Comparison of ENCODE assay signal across 9 cellular contexts in genomic region chr1:15151871-15152270, GRCh38. TPM values are rescaled to one million over a fixed set of nuclear protein-coding genes. Genes with fewer than 3 reads are reported as not detected.
A peak's percentile ranks its signal among the peaks of the same experiment; 100 is the strongest.
DNase-seq lines count a peak whose midpoint lies in the region; FAIRE-seq and TF ChIP-seq lines count a peak whose summit lies in the region.
"Had no signal": no experiment of that assay in that cellular context is flagged by ENCODE, and none has a peak within 500 bp of the region (broad histone marks: within the 10 kb centered on the region; RNA-seq: fewer than 3 reads in every experiment).

No MANE protein-coding gene starts in this region.

- intact Hi-C loops in MCF 10A (cut with micrococcal nuclease) = loop anchor here (1.0 to 5.0 kb wide), 4 partner anchors 48 to 280 kb away; no protein-coding TSS in a partner anchor
- intact Hi-C loops in kidney (cut with DNase I) = loop anchor here (5.0 kb wide), 1 partner anchor 120 kb away; no protein-coding TSS in a partner anchor

- H3K27me3 ChIP-seq in HUES6 (ENCODE audit: control insufficient read depth, insufficient read depth, low read length) (peaks cover 38% of the 10 kb centered on the region), stomach smooth muscle (ENCODE audit: control insufficient read depth in 1 of 2, insufficient read depth in 2 of 2, low read length in 2 of 2) (no peaks in the 10 kb centered on the region)
- H3K27me3 ChIP-seq: right atrium auricular region had no signal

- peaks cover 12% of the 10 kb centered on the region for H3K36me3 Mint-ChIP-seq in MCF 10A (ENCODE audit: insufficient read depth, unreplicated experiment)

- no peaks in the 10 kb centered on the region for H3K9me3 Mint-ChIP-seq in MCF 10A (ENCODE audit: unreplicated experiment)

- H3K4me1 ChIP-seq in HUES6 (ENCODE audit: control insufficient read depth, insufficient read depth, low read length) (peaks cover 23% of the 10 kb centered on the region), kidney (ENCODE audit: control insufficient read depth in 1 of 2, insufficient read depth in 1 of 2, low read depth in 1 of 2, low read length in 2 of 2) (peaks cover 12 to 23% of the 10 kb centered on the region in 2 donors), stomach smooth muscle (ENCODE audit: control insufficient read depth, insufficient read depth, low read length) (peaks cover 47% of the 10 kb centered on the region)

- FAIRE-seq in kidney (lab: Jason Lieb, UNC) = no peak

- H3K9ac ChIP-seq in HUES6 (ENCODE audit: low read length) (peak overlapping the region; percentile 87), kidney (ENCODE audit: low read length in 2 of 2) (peak overlapping the region in 1 of 2 donors; percentile 89), stomach smooth muscle (ENCODE audit: low read length in 2 of 2) (peak overlapping the region; percentile 91 to 97)

- H3K9me3 ChIP-seq in HUES6 (ENCODE audit: control insufficient read depth, insufficient read depth, low read depth, low read length) (peaks cover 5% of the 10 kb centered on the region; the same call in 1 of the 2 replicates), kidney (ENCODE audit: control insufficient read depth in 1 of 2, low read length in 2 of 2) (no peaks in the 10 kb centered on the region), stomach smooth muscle (ENCODE audit: control insufficient read depth in 2 of 2, low read length in 2 of 2) (no peaks in the 10 kb centered on the region)
- H3K9me3 ChIP-seq: right atrium auricular region had no signal

- peak overlapping the region; percentile 42 for H3K27ac Mint-ChIP-seq in MCF 10A (ENCODE audit: low read depth, unreplicated experiment)

- TF ChIP-seq CTCF in MCF 10A (IDR thresholded peaks at IDR 0.05; ENCODE audit: unreplicated experiment) (no peak), kidney (IDR thresholded peaks at IDR 0.05; ENCODE audit: borderline replicate concordance, extremely low read depth, insufficient read depth) (no peak)

- BruUV-seq in MCF 10A (replicated peaks; lab: Mats Ljungman, UMichigan) = no TSS peak

- H3K27me3 Mint-ChIP-seq in MCF 10A (ENCODE audit: insufficient read depth, unreplicated experiment) = no peaks in the 10 kb centered on the region

- H3K27ac ChIP-seq in HUES6 (ENCODE audit: low read depth, low read length) (no peak overlapping the region), kidney (ENCODE audit: low read depth in 2 of 2, low read length in 2 of 2) (peak overlapping the region; percentile 48 to 70), stomach smooth muscle (ENCODE audit: low read length) (peak overlapping the region; percentile 97)

- H3K4me1 Mint-ChIP-seq in MCF 10A (ENCODE audit: insufficient read depth, unreplicated experiment) = peaks cover 6% of the 10 kb centered on the region

- no peak for DNase-seq in MCF 10A (ENCODE audit: unreplicated experiment)
- DNase-seq in kidney = no peak
- DNase-seq in central memory CD4-positive, alpha-beta T cell = no peak
- no peak for DNase-seq in DMS53 (lab: John Stamatoyannopoulos, UW)
- no peak for DNase-seq in Ammon's horn (ENCODE audit: low spot score)
- DNase-seq: activated effector memory CD4-positive, alpha-beta T cell treated with Interleukin-2 at 50 U/mL for 16 hours had no signal

- POLR2A ChIA-PET in MCF 10A (lab: Yijun Ruan, JAX) = interaction anchor here (0.6 to 2.9 kb wide), 16 partner anchors 21 to 1563 kb away, joined by 3 to 20 read pairs (median 4); no protein-coding TSS in a partner anchor

- CTCF ChIA-PET in MCF 10A (lab: Yijun Ruan, JAX) = interaction anchor here (0.6 to 5.2 kb wide), 21 partner anchors 21 to 1182 kb away, joined by 3 to 67 read pairs (median 3); no protein-coding TSS in a partner anchor

- no peaks in the 10 kb centered on the region for H3K36me3 ChIP-seq in HUES6 (ENCODE audit: control insufficient read depth, insufficient read depth, low read length)
- H3K36me3 ChIP-seq in kidney (ENCODE audit: control insufficient read depth in 1 of 2, insufficient read depth in 2 of 2, low read length in 2 of 2) = no peaks in the 10 kb centered on the region
- no peaks in the 10 kb centered on the region for H3K36me3 ChIP-seq in stomach smooth muscle (ENCODE audit: control insufficient read depth in 2 of 2, insufficient read depth in 2 of 2, low read length in 2 of 2)
- H3K36me3 ChIP-seq: right atrium auricular region had no signal

- peak overlapping the region; percentile 90 for H3K4me3 ChIP-seq in HUES6 (ENCODE audit: low read depth, low read length)
- H3K4me3 ChIP-seq in kidney (ENCODE audit: low read length in 2 of 2) = peak overlapping the region; percentile 71 to 97
- H3K4me3 ChIP-seq in stomach smooth muscle (ENCODE audit: low read length in 2 of 2) = peak overlapping the region; percentile 83 to 94

- H3K4me3 Mint-ChIP-seq in MCF 10A (ENCODE audit: unreplicated experiment) = peak overlapping the region; percentile 85

RNA-seq across cellular contexts. Expression of gene TMEM51, which starts 1.7 kb away (rescaled TPM):
- total RNA-seq in MCF 10A (2022) (6.4 TPM in 2 replicates), kidney (48.4 TPM)
- polyA plus RNA-seq in kidney (ENCODE audit: insufficient read depth, low read depth, low replicate concordance) = 38.1 TPM
